Comparison of ENCODE assay signal across 23 cellular contexts in genomic region chr2:45921921-45922320, GRCh38.
"Had no signal": no experiment of that assay in that cellular context is flagged by ENCODE, and none has a peak within 500 bp of the region (broad histone marks: within the 10 kb centered on the region; RNA-seq: fewer than 3 reads in every experiment).

No MANE protein-coding gene starts in this region.

- H3K9me3 ChIP-seq: MG63, Peyer's patch, SJCRH30 had no signal

- H3K4me3 ChIP-seq: MG63, Peyer's patch, SJCRH30, SK-N-MC had no signal

- H3K36me3 ChIP-seq: brain microvascular endothelial cell, MG63, Peyer's patch, SJCRH30 had no signal

- ATAC-seq: activated CD8-positive, alpha-beta T cell treated with anti-CD3 and anti-CD28 coated beads for 36 hours; activated T-cell treated with anti-CD3 and anti-CD28 coated beads, Interleukin-2, amount 50 U/mL, for 72 hours; activated T-helper 17 cell treated with anti-CD3 and anti-CD28 coated beads, Interleukin-2, amount 50 U/mL, for 72 hours had no signal

- H3K27me3 Mint-ChIP-seq: activated CD4-positive, alpha-beta T cell treated with anti-CD3 and anti-CD28 coated beads, Interleukin-2, amount 10 ng/mL, durations not matched to agents 24 days and 14 days; activated CD8-positive, alpha-beta T cell treated with anti-CD3 and anti-CD28 coated beads for 36 hours; activated naive CD8-positive, alpha-beta T cell treated with anti-CD3 and anti-CD28 coated beads for 36 hours; activated T-helper 17 cell treated with anti-CD3 and anti-CD28 coated beads, Interleukin-2, amount 50 U/mL, for 72 hours had no signal

- H3K27me3 ChIP-seq: brain microvascular endothelial cell, MG63, Peyer's patch, SJCRH30 had no signal

- H3K36me3 Mint-ChIP-seq: activated naive CD8-positive, alpha-beta T cell treated with anti-CD3 and anti-CD28 coated beads for 36 hours had no signal

- H3K4me3 Mint-ChIP-seq: activated CD4-positive, alpha-beta T cell treated with anti-CD3 and anti-CD28 coated beads, Interleukin-2, amount 10 ng/mL, durations not matched to agents 24 days and 14 days; activated CD8-positive, alpha-beta T cell treated with anti-CD3 and anti-CD28 coated beads for 36 hours; activated naive CD8-positive, alpha-beta T cell treated with anti-CD3 and anti-CD28 coated beads for 36 hours; activated T-cell treated with anti-CD3 and anti-CD28 coated beads, Interleukin-2, amount 50 U/mL, for 72 hours; activated T-helper 17 cell treated with anti-CD3 and anti-CD28 coated beads, Interleukin-2, amount 50 U/mL, for 72 hours; T-helper 2 cell treated with Interferon-gamma antibody and Interleukin-4, amounts not matched to agents 5 μg/mL and 100 μg/mL, for 36 hours had no signal

- H3K9me3 Mint-ChIP-seq: activated CD4-positive, alpha-beta T cell treated with anti-CD3 and anti-CD28 coated beads, Interleukin-2, amount 10 ng/mL, durations not matched to agents 24 days and 14 days; activated CD8-positive, alpha-beta T cell treated with anti-CD3 and anti-CD28 coated beads for 36 hours; activated naive CD8-positive, alpha-beta T cell treated with anti-CD3 and anti-CD28 coated beads for 36 hours; activated T-cell treated with anti-CD3 and anti-CD28 coated beads, Interleukin-2, amount 50 U/mL, for 72 hours; activated T-helper 17 cell treated with anti-CD3 and anti-CD28 coated beads, Interleukin-2, amount 50 U/mL, for 72 hours; T-helper 2 cell treated with Interferon-gamma antibody and Interleukin-4, amounts not matched to agents 5 μg/mL and 100 μg/mL, for 36 hours had no signal

- H3K27ac Mint-ChIP-seq: activated CD4-positive, alpha-beta T cell treated with anti-CD3 and anti-CD28 coated beads, Interleukin-2, amount 10 ng/mL, durations not matched to agents 24 days and 14 days; activated CD8-positive, alpha-beta T cell treated with anti-CD3 and anti-CD28 coated beads for 36 hours; activated naive CD8-positive, alpha-beta T cell treated with anti-CD3 and anti-CD28 coated beads for 36 hours; activated T-cell treated with anti-CD3 and anti-CD28 coated beads, Interleukin-2, amount 50 U/mL, for 72 hours; activated T-helper 17 cell treated with anti-CD3 and anti-CD28 coated beads, Interleukin-2, amount 50 U/mL, for 72 hours; T-helper 2 cell treated with Interferon-gamma antibody and Interleukin-4, amounts not matched to agents 5 μg/mL and 100 μg/mL, for 36 hours had no signal

- H3K4me1 Mint-ChIP-seq: activated T-helper 17 cell treated with anti-CD3 and anti-CD28 coated beads, Interleukin-2, amount 50 U/mL, for 72 hours had no signal

- H3K27ac ChIP-seq: brain microvascular endothelial cell, Peyer's patch, SJCRH30, SK-N-MC had no signal

- DNase-seq: activated CD4-positive, alpha-beta T cell treated with anti-CD3 and anti-CD28 coated beads, Interleukin-2, amount 10 ng/mL, durations not matched to agents 24 days and 14 days; activated CD4-positive, alpha-beta T cell treated with anti-CD3 and anti-CD28 coated beads, Interleukin-2, amount 50 U/mL, for 4 hours; activated CD8-positive, alpha-beta T cell treated with anti-CD3 and anti-CD28 coated beads for 36 hours; activated effector memory CD4-positive, alpha-beta T cell treated with anti-CD3 and anti-CD28 coated beads, Interleukin-2, amount 50 U/mL, for 16 hours; activated naive CD4-positive, alpha-beta T cell; activated naive CD4-positive, alpha-beta T cell treated with anti-CD3 and anti-CD28 coated beads, Interleukin-2, amount 50 U/mL, for 16 hours; activated naive CD8-positive, alpha-beta T cell treated with anti-CD3 and anti-CD28 coated beads for 36 hours; activated T-cell treated with anti-CD3 and anti-CD28 coated beads, Interleukin-2, amount 50 U/mL, for 1 hour; activated T-cell treated with anti-CD3 and anti-CD28 coated beads, Interleukin-2, amount 50 U/mL, for 72 hours; amniotic stem cell; aorta; Karpas-422; KBM-7; MG63; MV-4-11; NK-92 treated with Interleukin-12 subunit alpha and Interleukin-12 subunit beta, amount 100 ng/mL, for 24 hours; Peyer's patch; RPMI8226 had no signal
